Comparison of ENCODE assay signal across 9 cellular contexts in genomic region chr1:33348676-33349080, GRCh38. TPM values are rescaled to one million over a fixed set of nuclear protein-coding genes. Genes with fewer than 3 reads are reported as not detected.
DNase-seq lines count a peak whose midpoint lies in the region; ATAC-seq and TF ChIP-seq lines count a peak whose summit lies in the region.
"Had no signal": no experiment of that assay in that cellular context is flagged by ENCODE, and none has a peak within 500 bp of the region (broad histone marks: within the 10 kb centered on the region; RNA-seq: fewer than 3 reads in every experiment).

No MANE protein-coding gene starts in this region.

- intact Hi-C loops in thyroid gland (cut with DNase I) = no loop called here

- H3K27ac ChIP-seq in SJSA1 (peak overlapping the region; percentile 81), thyroid gland (peak overlapping the region; percentile 94 to 96 (median 95))

- whole genome bisulfite sequencing in thyroid gland, 2 donors = 4% methylated on average over 11 of the region's 11 CpGs

- ATAC-seq in HG03457 (IDR thresholded peaks at IDR 0.05; ENCODE audit: unreplicated experiment) = no peak
- ATAC-seq in GM21529 (IDR thresholded peaks at IDR 0.05; ENCODE audit: unreplicated experiment) = no peak

- H3K9me3 ChIP-seq in SJSA1 (replicated peaks) (no peaks in the 10 kb centered on the region), mucosa of stomach (ENCODE audit: control insufficient read depth, low read length) (no peaks in the 10 kb centered on the region), thyroid gland (no peaks in the 10 kb centered on the region)

- no peak for TF ChIP-seq POLR2A in thyroid gland (IDR thresholded peaks at IDR 0.05)

- peak in 1 of 2 experiments; percentile 39 for DNase-seq in SJSA1 (ENCODE audit: low read depth in 1 of 2, low spot score in 2 of 2)
- peak; percentile 46 for DNase-seq in dermis blood vessel endothelial cell
- no peak for DNase-seq in thyroid gland
- DNase-seq in SHP77 treated with DMSO at 0.1 percent for 48 hours (lab: John Stamatoyannopoulos, UW) = no peak

- H3K4me1 ChIP-seq in SJSA1 (replicated peaks) (peaks cover 60% of the 10 kb centered on the region), mucosa of stomach (ENCODE audit: control insufficient read depth, insufficient read depth, low read length) (peaks cover 32% of the 10 kb centered on the region), thyroid gland (peaks cover 46 to 50% of the 10 kb centered on the region in 2 donors)

- H3K36me3 ChIP-seq in SJSA1 (peaks cover 46% of the 10 kb centered on the region), mucosa of stomach (ENCODE audit: control insufficient read depth, insufficient read depth, low read length) (no peaks in the 10 kb centered on the region), thyroid gland (no peaks in the 10 kb centered on the region)

- H3K9ac ChIP-seq in mucosa of stomach (ENCODE audit: low read length) = peak overlapping the region; percentile 83

- H3K4me3 ChIP-seq in GM08714 (ENCODE audit: low read length) (peak overlapping the region; percentile 79), SJSA1 (peak overlapping the region; percentile 94), mucosa of stomach (ENCODE audit: low read length) (peak overlapping the region; percentile 40), thyroid gland (replicated peaks in 1 of 3) (peak overlapping the region; percentile 58 to 70 (median 65))

- TF ChIP-seq CTCF in thyroid gland (IDR thresholded peaks at IDR 0.05) = no peak

- H3K27me3 ChIP-seq in SJSA1 (replicated peaks) = no peaks in the 10 kb centered on the region
- H3K27me3 ChIP-seq in mucosa of stomach (ENCODE audit: control insufficient read depth, insufficient read depth, low read length) = no peaks in the 10 kb centered on the region
- no peaks in the 10 kb centered on the region for H3K27me3 ChIP-seq in thyroid gland

RNA-seq across cellular contexts. Expression of gene A3GALT2, which starts 27.8 kb away (rescaled TPM):
- not detected in 2 replicates for total RNA-seq in SJSA1 (2014; rRNA removed; shearing (Covaris generic))
- not detected in 2 replicates for total RNA-seq in dermis blood vessel endothelial cell
- total RNA-seq in thyroid gland = under 1 TPM in 1 of 4 donors, not detected in 3; 0.89 TPM
- total RNA-seq: SK-MEL-5 had no signal

Comparison
In these comparisons a context has a peak if more than half of its experiments do, and no peak if none do; other contexts are left out.
1. H3K4me3 ChIP-seq: peak in every context shown above with its lines; median percentile 94 in SJSA1; 79 in GM08714; 65 in thyroid gland; 40 in mucosa of stomach.